9 cellular contexts compared by ENCODE assay signal in the genomic region with DNA sequence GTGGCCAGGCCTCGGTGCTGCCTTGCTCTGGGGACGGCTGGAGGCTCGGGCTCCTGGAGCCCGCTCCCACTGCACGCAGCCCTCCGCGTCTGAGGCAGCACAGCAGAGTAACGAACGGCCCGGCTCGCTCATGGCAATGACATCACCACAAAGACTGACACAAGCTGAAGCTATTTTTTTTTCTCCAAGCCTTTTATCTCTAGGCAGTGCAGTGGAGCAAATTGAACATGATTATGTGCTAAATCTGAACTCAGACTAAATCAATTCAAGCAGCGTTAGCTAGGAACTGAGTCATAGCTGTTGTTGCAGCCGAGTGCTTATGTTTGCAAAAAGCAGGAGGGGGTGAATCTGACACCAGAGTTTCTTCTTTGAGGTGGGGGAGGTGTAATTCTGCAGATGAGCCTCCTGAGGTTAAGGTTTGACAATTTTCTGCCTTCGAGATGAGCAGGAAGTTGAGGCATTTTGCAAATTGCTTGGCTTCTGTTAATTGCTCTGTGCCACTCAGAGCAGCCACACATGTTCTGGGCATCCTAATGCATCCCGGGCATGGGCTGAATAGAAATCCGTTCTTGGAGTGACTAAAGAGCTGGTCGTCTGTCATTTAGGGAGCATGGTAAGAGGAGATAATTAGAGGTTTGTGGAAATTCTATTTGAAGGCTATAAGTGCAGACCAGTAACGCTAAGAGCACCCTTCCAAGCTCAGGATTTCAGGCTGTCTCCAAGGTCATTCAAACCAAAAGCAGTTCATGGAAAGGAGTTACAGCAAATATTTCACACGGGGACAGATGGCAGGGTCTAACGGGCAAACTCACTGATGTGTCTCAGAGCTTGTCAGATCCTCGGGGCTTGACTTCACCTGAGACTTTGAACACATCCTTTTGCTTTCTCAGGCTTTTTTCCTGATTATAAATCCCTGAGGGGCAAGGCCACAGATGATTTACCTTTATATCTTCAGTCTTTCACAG.
DNase-seq lines count a peak whose midpoint lies in the region; ATAC-seq and TF ChIP-seq lines count a peak whose summit lies in the region.
"Had no signal": no experiment of that assay in that cellular context is flagged by ENCODE, and none has a peak within 500 bp of the region (broad histone marks: within the 10 kb centered on the region; RNA-seq: fewer than 3 reads in every experiment).

No MANE protein-coding gene starts in this region.

- no peaks in the 10 kb centered on the region for H3K27me3 ChIP-seq in GM23338 (ENCODE audit: insufficient read depth)
- no peaks in the 10 kb centered on the region for H3K27me3 ChIP-seq in rectal smooth muscle tissue (ENCODE audit: control insufficient read depth, insufficient read depth, low read length)
- H3K27me3 ChIP-seq in prostate gland (replicated peaks; ENCODE audit: insufficient read depth), result no peaks in the 10 kb centered on the region
- H3K27me3 ChIP-seq: suprapubic skin had no signal

- peak overlapping the region; percentile 34; the same call in 1 of the 2 replicates for H3K4me3 ChIP-seq in GM23338
- no peak overlapping the region for H3K4me3 ChIP-seq in fibroblast of the aortic adventitia (ENCODE audit: low read depth, low read length)
- no peak overlapping the region for H3K4me3 ChIP-seq in rectal smooth muscle tissue (ENCODE audit: low read length)
- H3K4me3 ChIP-seq in prostate gland, result no peak overlapping the region
- H3K4me3 ChIP-seq: suprapubic skin had no signal

- no peak overlapping the region; the same call in 1 of the 2 replicates for H3K27ac Mint-ChIP-seq in GM23338

- H3K9me2 ChIP-seq in GM23338 (ENCODE audit: insufficient read depth), result no peaks in the 10 kb centered on the region

- no peaks in the 10 kb centered on the region for H3K79me2 ChIP-seq in GM23338 (replicated peaks; ENCODE audit: insufficient read depth)

- H3K4me1 ChIP-seq in GM23338 (ENCODE audit: insufficient read depth) (peaks cover 13% of the 10 kb centered on the region), rectal smooth muscle tissue (ENCODE audit: control insufficient read depth, insufficient read depth, low read length) (peaks cover 21% of the 10 kb centered on the region), prostate gland (replicated peaks) (no peaks in the 10 kb centered on the region)

- DNase-seq in GM23338 (ENCODE audit: low spot score) (peak; percentile 36), NCI-H510A treated with DMSO at 0.1 percent for 48 hours (lab: John Stamatoyannopoulos, UW) (peak; percentile 68), fibroblast of the aortic adventitia (ENCODE audit: low read depth) (peak; percentile 31), epidermal melanocyte (ENCODE audit: insufficient read length, low spot score) (no peak), prostate gland (ENCODE audit: low spot score) (no peak)
- DNase-seq in stimulated activated CD4-positive, alpha-beta T cell treated with anti-CD3 and anti-CD28 coated beads, Interleukin-4, amount 100 ng/mL, for 4 hours, result no peak

- H3K9me3 Mint-ChIP-seq in GM23338, result no peaks in the 10 kb centered on the region

- no peaks in the 10 kb centered on the region for H4K20me1 ChIP-seq in GM23338 (replicated peaks; ENCODE audit: insufficient read depth)

- H3K27ac ChIP-seq in GM23338 (ENCODE audit: low read depth) (no peak overlapping the region), rectal smooth muscle tissue (ENCODE audit: low read depth, low read length) (peak overlapping the region; percentile 35), prostate gland (no peak overlapping the region)
- H3K27ac ChIP-seq: epithelial cell of prostate, suprapubic skin had no signal

- no peak for TF ChIP-seq CTCF in GM23338 (conservative IDR thresholded peaks at IDR 0.05; ENCODE audit: low read depth in 2 of 2)
- TF ChIP-seq CTCF in fibroblast of the aortic adventitia (IDR thresholded peaks at IDR 0.05; ENCODE audit: insufficient read depth, low read length), result no peak
- no peak for TF ChIP-seq CTCF in prostate gland (IDR thresholded peaks at IDR 0.05)

- H3K9ac ChIP-seq in rectal smooth muscle tissue (ENCODE audit: low read length), result no peak overlapping the region

- H2AFZ ChIP-seq in GM23338, result peak overlapping the region; percentile 50; the same call in 1 of the 2 replicates

- peaks cover 14% of the 10 kb centered on the region for H3K4me1 Mint-ChIP-seq in GM23338

- H3K36me3 ChIP-seq in GM23338 (ENCODE audit: insufficient read depth) (no peaks in the 10 kb centered on the region), rectal smooth muscle tissue (ENCODE audit: control insufficient read depth, insufficient read depth, low read length) (no peaks in the 10 kb centered on the region), prostate gland (no peaks in the 10 kb centered on the region)
- H3K36me3 ChIP-seq: suprapubic skin had no signal

- peak overlapping the region; percentile 31 for H3K4me2 ChIP-seq in GM23338

- no peak for TF ChIP-seq POLR2A in prostate gland (IDR thresholded peaks at IDR 0.05)

- H3K4me3 Mint-ChIP-seq in GM23338, result peak overlapping the region; percentile 36; the same call in 1 of the 3 replicates

- H3F3A ChIP-seq in GM23338 (replicated peaks; ENCODE audit: low read depth), result no peaks in the 10 kb centered on the region

- peak; percentile 92 for ATAC-seq in GM23338

- intact Hi-C loops in prostate gland (cut with DNase I), result no loop called here

- no peaks in the 10 kb centered on the region for H3K27me3 Mint-ChIP-seq in GM23338 (ENCODE audit: insufficient read depth, low read depth, poor library complexity)

- 77% methylated on average over 21 of the region's 21 CpGs for WGBS in prostate gland

- H3K9me3 ChIP-seq in prostate gland, result no peaks in the 10 kb centered on the region
- H3K9me3 ChIP-seq: suprapubic skin had no signal

- H3K36me3 Mint-ChIP-seq in GM23338 (ENCODE audit: low read depth), result no peaks in the 10 kb centered on the region

TF ChIP-seq in GM23338, 12 proteins besides CTCF, POLR2A, EP300 and RAD21 (continues in another document):
- TF ChIP-seq, protein P1, sequence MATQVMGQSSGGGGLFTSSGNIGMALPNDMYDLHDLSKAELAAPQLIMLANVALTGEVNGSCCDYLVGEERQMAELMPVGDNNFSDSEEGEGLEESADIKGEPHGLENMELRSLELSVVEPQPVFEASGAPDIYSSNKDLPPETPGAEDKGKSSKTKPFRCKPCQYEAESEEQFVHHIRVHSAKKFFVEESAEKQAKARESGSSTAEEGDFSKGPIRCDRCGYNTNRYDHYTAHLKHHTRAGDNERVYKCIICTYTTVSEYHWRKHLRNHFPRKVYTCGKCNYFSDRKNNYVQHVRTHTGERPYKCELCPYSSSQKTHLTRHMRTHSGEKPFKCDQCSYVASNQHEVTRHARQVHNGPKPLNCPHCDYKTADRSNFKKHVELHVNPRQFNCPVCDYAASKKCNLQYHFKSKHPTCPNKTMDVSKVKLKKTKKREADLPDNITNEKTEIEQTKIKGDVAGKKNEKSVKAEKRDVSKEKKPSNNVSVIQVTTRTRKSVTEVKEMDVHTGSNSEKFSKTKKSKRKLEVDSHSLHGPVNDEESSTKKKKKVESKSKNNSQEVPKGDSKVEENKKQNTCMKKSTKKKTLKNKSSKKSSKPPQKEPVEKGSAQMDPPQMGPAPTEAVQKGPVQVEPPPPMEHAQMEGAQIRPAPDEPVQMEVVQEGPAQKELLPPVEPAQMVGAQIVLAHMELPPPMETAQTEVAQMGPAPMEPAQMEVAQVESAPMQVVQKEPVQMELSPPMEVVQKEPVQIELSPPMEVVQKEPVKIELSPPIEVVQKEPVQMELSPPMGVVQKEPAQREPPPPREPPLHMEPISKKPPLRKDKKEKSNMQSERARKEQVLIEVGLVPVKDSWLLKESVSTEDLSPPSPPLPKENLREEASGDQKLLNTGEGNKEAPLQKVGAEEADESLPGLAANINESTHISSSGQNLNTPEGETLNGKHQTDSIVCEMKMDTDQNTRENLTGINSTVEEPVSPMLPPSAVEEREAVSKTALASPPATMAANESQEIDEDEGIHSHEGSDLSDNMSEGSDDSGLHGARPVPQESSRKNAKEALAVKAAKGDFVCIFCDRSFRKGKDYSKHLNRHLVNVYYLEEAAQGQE (IDR thresholded peaks at IDR 0.05; ENCODE audit: unreplicated experiment), result no peak
- TF ChIP-seq POLR2AphosphoS5 (IDR thresholded peaks at IDR 0.05; ENCODE audit: low read depth), result no peak
- no peak for TF ChIP-seq STAT1 (IDR thresholded peaks at IDR 0.05; ENCODE audit: unreplicated experiment)
- no peak for TF ChIP-seq NANOG (IDR thresholded peaks at IDR 0.05; ENCODE audit: borderline replicate concordance)
- no peak for TF ChIP-seq EZH2 (IDR thresholded peaks at IDR 0.05; ENCODE audit: low read depth, unreplicated experiment)
- no peak for TF ChIP-seq JUNB (IDR thresholded peaks at IDR 0.05; ENCODE audit: unreplicated experiment)
- no peak for TF ChIP-seq CREB1 (CRISPR knock-in tag; IDR thresholded peaks at IDR 0.05; ENCODE audit: low read depth)
- TF ChIP-seq, protein P2, sequence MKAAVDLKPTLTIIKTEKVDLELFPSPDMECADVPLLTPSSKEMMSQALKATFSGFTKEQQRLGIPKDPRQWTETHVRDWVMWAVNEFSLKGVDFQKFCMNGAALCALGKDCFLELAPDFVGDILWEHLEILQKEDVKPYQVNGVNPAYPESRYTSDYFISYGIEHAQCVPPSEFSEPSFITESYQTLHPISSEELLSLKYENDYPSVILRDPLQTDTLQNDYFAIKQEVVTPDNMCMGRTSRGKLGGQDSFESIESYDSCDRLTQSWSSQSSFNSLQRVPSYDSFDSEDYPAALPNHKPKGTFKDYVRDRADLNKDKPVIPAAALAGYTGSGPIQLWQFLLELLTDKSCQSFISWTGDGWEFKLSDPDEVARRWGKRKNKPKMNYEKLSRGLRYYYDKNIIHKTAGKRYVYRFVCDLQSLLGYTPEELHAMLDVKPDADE (IDR thresholded peaks at IDR 0.05), result no peak

Comparison
In these comparisons a context has a peak if more than half of its experiments do, and no peak if none do; other contexts are left out.
1. DNase-seq: peak in GM23338 (single experiment), NCI-H510A treated with DMSO at 0.1 percent for 48 hours (single experiment) and fibroblast of the aortic adventitia (single experiment); none in epidermal melanocyte (single experiment), stimulated activated CD4-positive, alpha-beta T cell treated with anti-CD3 and anti-CD28 coated beads, Interleukin-4, amount 100 ng/mL, for 4 hours (0 of 2) and prostate gland (single experiment).